ENCODE assay signal across 14 cellular contexts in genomic region chrX:74890676-74891430, GRCh38. TPM values are rescaled to one million over a fixed set of nuclear protein-coding genes. Genes with fewer than 3 reads are reported as not detected.
DNase-seq lines count a peak whose midpoint lies in the region; ATAC-seq and TF ChIP-seq lines count a peak whose summit lies in the region.
"Had no signal": no experiment of that assay in that cellular context is flagged by ENCODE, and none has a peak within 500 bp of the region (broad histone marks: within the 10 kb centered on the region; RNA-seq: fewer than 3 reads in every experiment).

No MANE protein-coding gene starts in this region.

- H3K4me1 Mint-ChIP-seq in type B pancreatic cell (ENCODE audit: unreplicated experiment), result no peaks in the 10 kb centered on the region
- H3K4me1 Mint-ChIP-seq: immature natural killer cell had no signal

- H3K9ac ChIP-seq in endocrine pancreas (ENCODE audit: control insufficient read depth, insufficient read depth, low read length), result no peak overlapping the region

- H3K4me3 Mint-ChIP-seq in type B pancreatic cell, result no peak overlapping the region
- H3K4me3 Mint-ChIP-seq: immature natural killer cell, nephron had no signal

- DNase-seq in midbrain (lab: John Stamatoyannopoulos, UW), result no peak
- no peak for DNase-seq in type B pancreatic cell (ENCODE audit: extremely low spot score, unreplicated experiment)
- no peak for DNase-seq in DMS114 treated with DMSO at 0.1 percent for 48 hours (lab: John Stamatoyannopoulos, UW; ENCODE audit: unreplicated experiment)
- DNase-seq: activated T-cell treated with anti-CD3 and anti-CD28 coated beads for 4 hours, Calu3, immature natural killer cell, NCI-H526 treated with DMSO at 0.1 percent for 48 hours, stomach had no signal

- ATAC-seq in GM18861 (IDR thresholded peaks at IDR 0.05; ENCODE audit: unreplicated experiment) (peak; percentile 97), GM21360 (IDR thresholded peaks at IDR 0.05; ENCODE audit: unreplicated experiment) (peak; percentile 96), HG03039 (IDR thresholded peaks at IDR 0.05; ENCODE audit: unreplicated experiment) (peak; percentile 98)
- ATAC-seq: esophagus mucosa had no signal

- no peaks in the 10 kb centered on the region for H3K9me3 Mint-ChIP-seq in type B pancreatic cell

- no peaks in the 10 kb centered on the region for H3K27me3 Mint-ChIP-seq in type B pancreatic cell

- H3K27me3 ChIP-seq in endocrine pancreas (ENCODE audit: control insufficient read depth, insufficient read depth, low read length), result no peaks in the 10 kb centered on the region
- H3K27me3 ChIP-seq: stomach had no signal

- H3K27ac Mint-ChIP-seq in type B pancreatic cell, result no peak overlapping the region
- H3K27ac Mint-ChIP-seq: immature natural killer cell had no signal

- no peaks in the 10 kb centered on the region for H3K36me3 Mint-ChIP-seq in type B pancreatic cell
- H3K36me3 Mint-ChIP-seq: immature natural killer cell had no signal

- H3K9me3 ChIP-seq in endocrine pancreas (ENCODE audit: control insufficient read depth, low read length), result no peaks in the 10 kb centered on the region
- H3K9me3 ChIP-seq: stomach had no signal

- no peaks in the 10 kb centered on the region for H3K4me1 ChIP-seq in endocrine pancreas (ENCODE audit: control insufficient read depth, insufficient read depth, low read length)
- H3K4me1 ChIP-seq: stomach had no signal

- H3K4me3 ChIP-seq in endocrine pancreas (ENCODE audit: control insufficient read depth, insufficient read depth, low read length), result peak overlapping the region; percentile 18
- H3K4me3 ChIP-seq: stomach had no signal

- no peaks in the 10 kb centered on the region for H3K36me3 ChIP-seq in endocrine pancreas (ENCODE audit: control insufficient read depth, insufficient read depth, low read length)
- H3K36me3 ChIP-seq: stomach had no signal

- no peak for TF ChIP-seq CTCF in type B pancreatic cell (conservative IDR thresholded peaks at IDR 0.05)

RNA-seq across cellular contexts. Expression of gene NEXMIF, which starts 34.4 kb away (rescaled TPM):
- 1.1 and 1.9 TPM in 2 replicates for total RNA-seq in type B pancreatic cell (ENCODE audit: low replicate concordance)
- total RNA-seq: Calu3 had no signal
